ENCODE assay signal across 8 cellular contexts in genomic region chr1:234980657-234981396, GRCh38.
A peak's percentile ranks its signal among the peaks of the same experiment; 100 is the strongest.
DNase-seq lines count a peak whose midpoint lies in the region; ATAC-seq, FAIRE-seq and TF ChIP-seq lines count a peak whose summit lies in the region.

No MANE protein-coding gene starts in this region.

- TF ChIP-seq CTCF in GM12864 (IDR thresholded peaks at IDR 0.05; ENCODE audit: low read depth, low read length, missing control alignments) = no peak

- H3K27me3 ChIP-seq in adipocyte (replicated peaks; ENCODE audit: control insufficient read depth, insufficient read depth, low read length) (no peaks in the 10 kb centered on the region), right cardiac atrium (ENCODE audit: control insufficient read depth, insufficient read depth) (no peaks in the 10 kb centered on the region)

- no peaks in the 10 kb centered on the region for H3K9me3 ChIP-seq in adipocyte (ENCODE audit: control insufficient read depth, low read length)
- H3K9me3 ChIP-seq in right cardiac atrium (ENCODE audit: control insufficient read depth, low read length) = no peaks in the 10 kb centered on the region

- no peak for FAIRE-seq in frontal cortex (lab: Jason Lieb, UNC)

- H3K36me3 ChIP-seq in adipocyte (ENCODE audit: control insufficient read depth, insufficient read depth, low read length, severe bottlenecking) = no peaks in the 10 kb centered on the region

- intact Hi-C loops in right cardiac atrium (cut with DNase I) = loop anchor here in 3 of 4 donors (5.0 to 10.0 kb wide), 7 partner anchors 91 to 486 kb away; no protein-coding TSS in a partner anchor

- H3K27ac ChIP-seq in right cardiac atrium (ENCODE audit: low read length) = peak overlapping the region; percentile 98
- peak overlapping the region; percentile 29 to 98 (median 91) for H3K27ac ChIP-seq in skin epidermis

- peak overlapping the region; percentile 78 for H3K9ac ChIP-seq in adipocyte (ENCODE audit: low read length)

- 26% methylated on average over 18 of the region's 18 CpGs for WGBS in right cardiac atrium

- peaks cover 78% of the 10 kb centered on the region for H3K4me1 ChIP-seq in adipocyte (ENCODE audit: control insufficient read depth, insufficient read depth, low read length)
- peaks cover 41% of the 10 kb centered on the region for H3K4me1 ChIP-seq in right cardiac atrium (ENCODE audit: control insufficient read depth, insufficient read depth, low read length)

- DNase-seq in GM12864 (ENCODE audit: low read depth) = peak; percentile 77
- DNase-seq in T follicular helper cell (ENCODE audit: low read depth) = peak; percentile 45
- DNase-seq in adipocyte (ENCODE audit: low read depth) = peak; percentile 92
- peak; percentile 90 to 92 (median 90) for DNase-seq in right cardiac atrium
- no peak for DNase-seq in frontal cortex (ENCODE audit: low spot score in 2 of 2)

- ATAC-seq in HG03066 (IDR thresholded peaks at IDR 0.05; ENCODE audit: low read depth, unreplicated experiment) (peak; percentile 43), right cardiac atrium (peak; percentile 82 to 90), HG03565 (IDR thresholded peaks at IDR 0.05; ENCODE audit: unreplicated experiment) (no peak)

- peak overlapping the region; percentile 38 for H3K4me3 ChIP-seq in GM12864 (ENCODE audit: low read depth, low read length)
- H3K4me3 ChIP-seq in adipocyte (ENCODE audit: low read length) = peak overlapping the region; percentile 24
- H3K4me3 ChIP-seq in right cardiac atrium (ENCODE audit: low read length) = no peak overlapping the region
- peak overlapping the region in 2 of 7 experiments; percentile 18 to 26 for H3K4me3 ChIP-seq in skin epidermis

Comparison
In these comparisons a context has a peak if more than half of its experiments do, and no peak if none do; other contexts are left out.
1. DNase-seq: peak in GM12864 (single experiment), T follicular helper cell (single experiment), adipocyte (single experiment) and right cardiac atrium (3 of 3); none in frontal cortex (0 of 2).